8 cellular contexts compared by ENCODE assay signal in the genomic region with DNA sequence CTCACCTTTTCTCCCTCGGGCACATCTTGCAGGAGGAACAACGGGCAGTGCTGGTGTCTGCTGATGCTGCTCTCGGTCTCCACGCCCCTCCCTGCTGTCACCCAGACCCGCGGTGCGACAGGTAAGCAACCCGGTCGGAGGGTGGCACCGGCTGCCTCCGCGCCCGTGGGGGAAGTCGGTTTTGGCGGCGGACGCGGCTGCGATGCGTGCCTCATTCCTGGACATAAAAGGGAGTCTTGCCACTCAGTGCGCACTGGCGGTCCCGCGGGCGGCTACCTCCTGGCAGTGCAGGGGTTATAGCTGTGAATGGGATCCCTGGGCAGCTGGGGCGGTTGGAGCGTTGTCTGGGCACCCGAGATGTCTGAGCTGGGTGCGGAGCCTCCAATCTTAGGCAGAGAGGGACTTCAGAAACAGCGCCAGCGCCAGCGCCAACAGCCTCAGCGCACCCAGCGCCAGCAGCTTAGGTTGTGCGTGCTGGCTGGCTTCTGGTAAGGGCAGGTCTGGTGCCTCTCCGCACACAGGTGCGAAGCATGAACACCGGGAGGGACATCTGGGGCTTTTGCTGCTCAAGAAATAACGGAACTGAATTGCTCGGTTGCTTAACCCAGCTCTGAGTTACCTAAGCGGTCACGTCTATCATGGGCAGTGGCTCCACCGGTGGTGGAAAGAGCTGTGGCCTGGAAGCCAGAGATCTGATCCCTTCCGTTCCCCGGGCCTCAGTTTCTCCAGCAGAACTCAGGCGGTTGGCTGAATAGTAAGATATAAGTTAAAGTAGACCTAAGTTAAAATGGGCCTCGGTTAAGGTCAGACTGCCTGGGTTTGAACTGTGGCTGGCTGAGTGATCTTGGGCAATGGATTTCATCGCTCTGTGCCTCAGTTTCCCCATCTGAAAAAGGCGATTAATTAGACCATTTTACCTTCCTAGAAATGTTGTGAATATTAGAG. TPM values are rescaled to one million over a fixed set of nuclear protein-coding genes. Genes with fewer than 3 reads are reported as not detected.
DNase-seq lines count a peak whose midpoint lies in the region; TF ChIP-seq lines count a peak whose summit lies in the region.

No MANE protein-coding gene starts in this region.

- no peaks in the 10 kb centered on the region for H3F3A ChIP-seq in MM.1S (ENCODE audit: insufficient read depth, low read length)

- no peaks in the 10 kb centered on the region for H3K36me3 Mint-ChIP-seq in nephron progenitor cell (ENCODE audit: low read depth)

- H3K4me1 Mint-ChIP-seq in nephron progenitor cell = peaks cover 5% of the 10 kb centered on the region

- H3K9ac ChIP-seq in MM.1S (ENCODE audit: low read length) = no peak overlapping the region

- H4K20me1 ChIP-seq in MM.1S (ENCODE audit: insufficient read depth, low read length) = no peaks in the 10 kb centered on the region

- no peak overlapping the region for H3K27ac Mint-ChIP-seq in nephron progenitor cell

- peak overlapping the region; percentile 85 for H3K4me3 Mint-ChIP-seq in nephron progenitor cell

- peaks cover 10% of the 10 kb centered on the region for H3K27me3 ChIP-seq in MG63
- H3K27me3 ChIP-seq in MM.1S (replicated peaks; ENCODE audit: insufficient read depth, low read length) = peaks cover 13% of the 10 kb centered on the region; the same call in 1 of the 2 replicates

- H3K9me2 ChIP-seq in MM.1S (replicated peaks; ENCODE audit: insufficient read depth, low read length) = no peaks in the 10 kb centered on the region

- H3K9me3 ChIP-seq in MG63 (no peaks in the 10 kb centered on the region), MM.1S (replicated peaks; ENCODE audit: insufficient read depth, low read length) (no peaks in the 10 kb centered on the region)

- no peaks in the 10 kb centered on the region for H3K9me3 Mint-ChIP-seq in nephron progenitor cell

- DNase-seq in AG20443 (ENCODE audit: low spot score) (peak; percentile 51), MG63 (peak; percentile 30), ecto neural progenitor cell (ENCODE audit: low spot score) (peak; percentile 60), nephron progenitor cell (peak; percentile 39), Kasumi-1 (lab: John Stamatoyannopoulos, UW) (no peak), NCI-H187 (lab: John Stamatoyannopoulos, UW) (no peak), MM.1S (no peak)
- no peak for DNase-seq in stimulated activated CD4-positive, alpha-beta T cell treated with anti-CD3 and anti-CD28 coated beads, Interleukin-1b, Interleukin-23, amount 100 ng/mL, for 48 hours

- peaks cover 91% of the 10 kb centered on the region for H3K27me3 Mint-ChIP-seq in nephron progenitor cell (ENCODE audit: low read depth, poor library complexity)

- H3K4me3 ChIP-seq in MG63 = peak overlapping the region; percentile 33
- no peak overlapping the region for H3K4me3 ChIP-seq in MM.1S (ENCODE audit: low read length)

- no peak for TF ChIP-seq CTCF in nephron progenitor cell (IDR thresholded peaks at IDR 0.05)
- no peak for TF ChIP-seq CTCF in MM.1S (IDR thresholded peaks at IDR 0.05; ENCODE audit: low read length)

- no peaks in the 10 kb centered on the region for H3K4me1 ChIP-seq in MM.1S (ENCODE audit: low read length)

- H3K79me2 ChIP-seq in MM.1S (ENCODE audit: low read length) = no peaks in the 10 kb centered on the region

- no peak overlapping the region for H2AFZ ChIP-seq in MM.1S (ENCODE audit: low read length)

- H3K27ac ChIP-seq in MM.1S (ENCODE audit: low read length) = no peak overlapping the region

- no peak overlapping the region for H3K4me2 ChIP-seq in MM.1S (ENCODE audit: low read depth, low read length)

- no peaks in the 10 kb centered on the region for H3K36me3 ChIP-seq in MG63
- no peaks in the 10 kb centered on the region for H3K36me3 ChIP-seq in MM.1S (replicated peaks; ENCODE audit: insufficient read depth, low read length)

RNA-seq across cellular contexts. Expression of gene COL15A1, which starts 0.7 kb away (rescaled TPM):
- total RNA-seq in MG63 (2014; rRNA removed; shearing (Covaris generic); ENCODE audit: low replicate concordance) = 0.62 and 1.2 TPM in 2 replicates

Comparison
In these comparisons a context has a peak if more than half of its experiments do, and no peak if none do; other contexts are left out.
1. DNase-seq: peak in AG20443 (single experiment), MG63 (single experiment), ecto neural progenitor cell (single experiment) and nephron progenitor cell (single experiment); none in Kasumi-1 (0 of 2), stimulated activated CD4-positive, alpha-beta T cell treated with anti-CD3 and anti-CD28 coated beads, Interleukin-1b, Interleukin-23, amount 100 ng/mL, for 48 hours (single experiment), NCI-H187 (0 of 2) and MM.1S (single experiment).